7 cellular contexts compared by ENCODE assay signal in the genomic region with DNA sequence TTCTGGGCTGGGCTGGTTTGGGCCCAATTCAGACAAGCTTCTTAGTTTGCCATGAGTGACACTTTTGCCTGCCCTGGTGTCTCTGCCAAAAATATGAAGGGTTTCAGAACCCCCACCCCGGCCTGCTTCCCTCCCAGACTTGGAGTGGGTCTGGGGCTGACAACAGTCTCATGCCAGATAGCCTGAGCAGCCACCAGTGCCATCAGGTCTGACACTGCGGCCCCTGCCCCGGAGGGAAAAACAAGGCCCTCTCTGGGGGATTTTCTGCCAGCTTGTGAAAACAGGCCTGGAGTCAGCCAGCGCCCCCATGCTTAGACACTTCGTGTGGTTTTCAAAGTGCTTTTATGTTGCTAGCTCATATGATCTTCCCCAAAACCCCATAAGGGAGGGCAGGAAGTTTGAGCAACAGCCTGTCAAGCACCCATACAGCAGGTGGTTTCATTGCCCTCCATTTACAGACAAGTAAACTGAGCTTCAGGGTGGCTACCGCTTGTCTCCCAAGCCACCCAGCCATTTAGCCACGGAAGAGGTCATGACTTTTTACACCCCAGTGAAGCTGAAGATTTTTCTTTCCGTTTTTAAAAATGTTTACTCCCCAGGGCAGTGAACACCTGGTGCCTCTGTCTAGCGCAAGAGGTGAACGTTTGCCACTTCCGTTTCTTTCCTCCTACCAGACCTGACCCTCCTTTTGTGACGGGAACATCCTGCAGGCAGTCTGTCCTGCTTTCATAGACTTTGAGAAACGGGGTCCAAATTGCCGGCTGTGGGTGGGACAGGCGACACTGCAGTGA.
DNase-seq lines count a peak whose midpoint lies in the region; ATAC-seq and TF ChIP-seq lines count a peak whose summit lies in the region.

No MANE protein-coding gene starts in this region.

- no peaks in the 10 kb centered on the region for H3K27me3 ChIP-seq in transverse colon

- H3K4me3 ChIP-seq in transverse colon: no peak overlapping the region

- peaks cover 62 to 98% (median 66%) of the 10 kb centered on the region in 4 donors for H3K4me1 ChIP-seq in transverse colon

- H3K36me3 ChIP-seq in transverse colon: no peaks in the 10 kb centered on the region

- in situ Hi-C loops in transverse colon (cut with MboI; ENCODE audit: low pct_ligation_motif_present in 1 of 4, low pct_unique_long_range_greater_than_20kb in 1 of 4, low sequenced_read_pairs in 3 of 4): loop anchor here in 1 of 4 donors (5.0 to 25.0 kb wide), 2 partner anchors 51 to 104 kb away; no protein-coding TSS in a partner anchor

- intact Hi-C loops in transverse colon (cut with DNase I; ENCODE audit: low total_unique reads): no loop called here

- H3K9me3 ChIP-seq in transverse colon: no peaks in the 10 kb centered on the region

- WGBS in transverse colon (ENCODE audit: low coverage in 1 of 2), 2 donors: 46 to 100% methylated on average over 2 to 15 of the region's 15 CpGs

- no peak for TF ChIP-seq CTCF in transverse colon (IDR thresholded peaks at IDR 0.05)

- peak; percentile 60 for DNase-seq in NCI-H446 treated with DMSO at 0.1 percent for 48 hours (lab: John Stamatoyannopoulos, UW)
- DNase-seq in activated T-cell treated with anti-CD3 and anti-CD28 coated beads, Interleukin-2, amount 50 U/mL, for 1 hour: peak; percentile 78
- DNase-seq in medulla oblongata (ENCODE audit: extremely low spot score): peak; percentile 61
- peak; percentile 57 for DNase-seq in transverse colon
- no peak for DNase-seq in SW 1271 (lab: John Stamatoyannopoulos, UW)

- no peak for TF ChIP-seq EP300 in transverse colon (IDR thresholded peaks at IDR 0.05; ENCODE audit: low read depth)

- TF ChIP-seq POLR2A in transverse colon (IDR thresholded peaks at IDR 0.05): peak; percentile 16

- H3K27ac ChIP-seq in transverse colon: peak overlapping the region; percentile 81 to 89 (median 85)

- peak; percentile 47 for ATAC-seq in GM18868 (IDR thresholded peaks at IDR 0.05; ENCODE audit: unreplicated experiment)
- ATAC-seq in HG02852 (IDR thresholded peaks at IDR 0.05; ENCODE audit: unreplicated experiment): peak; percentile 38

Comparison
In these comparisons a context has a peak if more than half of its experiments do, and no peak if none do; other contexts are left out.
1. DNase-seq: peak in NCI-H446 treated with DMSO at 0.1 percent for 48 hours (single experiment), activated T-cell treated with anti-CD3 and anti-CD28 coated beads, Interleukin-2, amount 50 U/mL, for 1 hour (single experiment), medulla oblongata (single experiment) and transverse colon (single experiment); none in SW 1271 (0 of 2).